ENCODE assay signal across 1 cellular context in the genomic region with DNA sequence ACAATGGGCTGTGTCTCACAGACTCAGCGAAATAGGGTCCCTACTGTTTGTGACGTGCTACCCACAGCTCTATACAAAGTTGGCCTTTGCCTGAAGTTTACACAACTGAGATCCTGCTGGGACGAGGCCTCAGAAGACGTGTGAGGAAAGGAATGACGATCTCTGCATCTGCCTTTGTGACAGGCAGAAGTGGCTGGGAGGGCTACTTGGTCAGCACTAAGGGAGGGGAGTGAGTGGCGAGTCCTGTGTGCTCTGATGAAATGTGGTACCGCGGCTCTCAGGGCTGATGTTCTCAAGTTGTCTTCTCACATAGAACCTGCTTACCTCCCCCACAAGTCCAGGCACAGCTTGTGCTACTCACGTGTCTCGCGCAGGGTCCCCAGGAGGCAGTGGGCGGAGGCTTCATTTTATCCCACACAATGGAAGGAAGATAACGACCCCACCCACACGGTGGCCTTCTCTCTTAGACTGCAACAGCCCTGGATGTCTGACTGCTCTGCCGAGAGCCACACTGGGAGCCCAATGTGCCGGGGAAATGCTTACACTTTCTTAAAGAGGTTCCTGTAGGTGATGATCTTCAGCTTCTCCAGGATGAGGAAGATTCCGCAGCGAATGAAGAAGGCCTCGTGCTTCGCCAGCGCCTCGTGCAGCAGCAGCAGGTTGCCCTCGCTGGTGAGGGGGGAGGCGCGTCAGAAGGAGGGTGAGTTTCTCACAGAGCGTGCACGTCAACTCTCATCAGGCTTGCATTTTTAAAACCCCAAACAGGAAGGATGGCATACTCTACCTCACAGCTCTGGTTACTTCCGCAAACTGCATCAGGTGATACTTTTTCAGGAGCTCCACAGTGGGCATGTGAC.
TF ChIP-seq lines count a peak whose summit lies in the region.

No MANE protein-coding gene starts in this region.

TF ChIP-seq in IMR-90, 13 proteins besides CTCF, POLR2A, EP300 and RAD21:
- TF ChIP-seq MXI1 (IDR thresholded peaks at IDR 0.05; ENCODE audit: borderline replicate concordance, low read depth, low read length), result peak; percentile 25; the same call in 1 of the 2 replicates
- TF ChIP-seq RFX5 (IDR thresholded peaks at IDR 0.05; ENCODE audit: low read depth, low read length), result no peak
- TF ChIP-seq, protein P1, sequence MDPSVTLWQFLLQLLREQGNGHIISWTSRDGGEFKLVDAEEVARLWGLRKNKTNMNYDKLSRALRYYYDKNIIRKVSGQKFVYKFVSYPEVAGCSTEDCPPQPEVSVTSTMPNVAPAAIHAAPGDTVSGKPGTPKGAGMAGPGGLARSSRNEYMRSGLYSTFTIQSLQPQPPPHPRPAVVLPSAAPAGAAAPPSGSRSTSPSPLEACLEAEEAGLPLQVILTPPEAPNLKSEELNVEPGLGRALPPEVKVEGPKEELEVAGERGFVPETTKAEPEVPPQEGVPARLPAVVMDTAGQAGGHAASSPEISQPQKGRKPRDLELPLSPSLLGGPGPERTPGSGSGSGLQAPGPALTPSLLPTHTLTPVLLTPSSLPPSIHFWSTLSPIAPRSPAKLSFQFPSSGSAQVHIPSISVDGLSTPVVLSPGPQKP (IDR thresholded peaks at IDR 0.05; ENCODE audit: borderline replicate concordance, low read depth, low read length), result no peak
